Comparison of ENCODE assay signal across 8 cellular contexts in genomic region chr16:27242398-27242797, GRCh38. TPM values are rescaled to one million over a fixed set of nuclear protein-coding genes. Genes with fewer than 3 reads are reported as not detected.
DNase-seq lines count a peak whose midpoint lies in the region; ATAC-seq, FAIRE-seq and TF ChIP-seq lines count a peak whose summit lies in the region.

No MANE protein-coding gene starts in this region.

- DNase-seq in AG09309 (ENCODE audit: low read depth) = no peak
- no peak for DNase-seq in PC-3
- no peak for DNase-seq in pancreas
- no peak for DNase-seq in RKO (ENCODE audit: low spot score)
- no peak for DNase-seq in NCI-H187 treated with DMSO at 0.1 percent for 48 hours (lab: John Stamatoyannopoulos, UW)
- DNase-seq in D721Med (ENCODE audit: insufficient read length, low spot score) = no peak
- no peak for DNase-seq in progenitor cell of endocrine pancreas (ENCODE audit: low spot score, unreplicated experiment)

- 78 to 98% methylated on average over 2 of the region's 2 CpGs for WGBS in pancreas, 2 donors

- H3K4me1 ChIP-seq in PC-3 (ENCODE audit: insufficient read depth, low read length) = peaks cover 48% of the 10 kb centered on the region
- peaks cover 34 to 43% of the 10 kb centered on the region in 2 donors for H3K4me1 ChIP-seq in duodenal mucosa (ENCODE audit: control insufficient read depth in 1 of 2, insufficient read depth in 2 of 2, low read length in 2 of 2)
- peaks cover 0 to 4% (median 2%) of the 10 kb centered on the region in 3 donors for H3K4me1 ChIP-seq in pancreas

- H3K4me1 Mint-ChIP-seq in progenitor cell of endocrine pancreas (ENCODE audit: low read depth) = peaks cover 9% of the 10 kb centered on the region

- H3K27ac ChIP-seq in PC-3 (ENCODE audit: low read length) = peak overlapping the region; percentile 77
- peak overlapping the region; percentile 37 for H3K27ac ChIP-seq in duodenal mucosa (ENCODE audit: low read depth, low read length)
- H3K27ac ChIP-seq in pancreas = peak overlapping the region in 3 of 4 donors; percentile 3 to 65 (median 53)

- peaks cover 22% of the 10 kb centered on the region for H3K79me2 ChIP-seq in PC-3 (ENCODE audit: low read length)

- H3K36me3 ChIP-seq in PC-3 (ENCODE audit: low read depth, low read length) (no peaks in the 10 kb centered on the region), duodenal mucosa (ENCODE audit: control insufficient read depth in 1 of 2, insufficient read depth in 2 of 2, low read length in 2 of 2) (no peaks in the 10 kb centered on the region), pancreas (no peaks in the 10 kb centered on the region)

- BruUV-seq in PC-3 (replicated peaks; lab: Mats Ljungman, UMichigan) = no TSS peak

- H3K9ac ChIP-seq in PC-3 (ENCODE audit: low read length) = peak overlapping the region; percentile 39
- H3K9ac ChIP-seq in duodenal mucosa (ENCODE audit: low read depth in 1 of 2, low read length in 2 of 2) = peak overlapping the region; percentile 22 to 53

- ATAC-seq in PC-3 (no peak), pancreas (no peak)

- peaks cover 5% of the 10 kb centered on the region for H3K27me3 Mint-ChIP-seq in progenitor cell of endocrine pancreas

- H3K4me3 Mint-ChIP-seq in progenitor cell of endocrine pancreas (ENCODE audit: low read depth) = no peak overlapping the region

- H3K4me3 ChIP-seq in AG09309 (ENCODE audit: control insufficient read depth, low read depth, low read length) (peak overlapping the region; percentile 12), PC-3 (ENCODE audit: low read length) (peak overlapping the region; percentile 11; the same call in 1 of the 2 replicates), duodenal mucosa (ENCODE audit: low read depth in 1 of 2, low read length in 2 of 2) (no peak overlapping the region), pancreas (no peak overlapping the region)

- H3K36me3 Mint-ChIP-seq in progenitor cell of endocrine pancreas (ENCODE audit: insufficient read depth) = no peaks in the 10 kb centered on the region

- H3K27me3 ChIP-seq in PC-3 (ENCODE audit: low read length) = no peaks in the 10 kb centered on the region
- no peaks in the 10 kb centered on the region for H3K27me3 ChIP-seq in duodenal mucosa (ENCODE audit: control insufficient read depth in 1 of 2, insufficient read depth in 2 of 2, low read length in 2 of 2)
- no peaks in the 10 kb centered on the region for H3K27me3 ChIP-seq in pancreas

- no peaks in the 10 kb centered on the region for H3K9me3 Mint-ChIP-seq in progenitor cell of endocrine pancreas (ENCODE audit: low read depth)

- H3K9me3 ChIP-seq in PC-3 (ENCODE audit: low read length) (no peaks in the 10 kb centered on the region), duodenal mucosa (ENCODE audit: control insufficient read depth in 1 of 2, low read length in 2 of 2) (no peaks in the 10 kb centered on the region), pancreas (no peaks in the 10 kb centered on the region)

- no peaks in the 10 kb centered on the region for H3K9me2 ChIP-seq in PC-3 (replicated peaks; ENCODE audit: low read length)

- no peak for TF ChIP-seq CTCF in AG09309 (IDR thresholded peaks at IDR 0.05; ENCODE audit: control insufficient read depth, insufficient read depth, low read depth, low read length, missing control alignments)
- no peak for TF ChIP-seq CTCF in PC-3 (conservative IDR thresholded peaks at IDR 0.05; ENCODE audit: low read depth, low read length)
- TF ChIP-seq CTCF in pancreas (IDR thresholded peaks at IDR 0.05) = no peak
- TF ChIP-seq CTCF in D721Med (IDR thresholded peaks at IDR 0.05; ENCODE audit: insufficient read depth, missing control alignments) = no peak
- no peak for TF ChIP-seq CTCF in progenitor cell of endocrine pancreas (IDR thresholded peaks at IDR 0.05; ENCODE audit: unreplicated experiment)

- POLR2A ChIA-PET in PC-3 (lab: Charles Lee; ENCODE audit: unreplicated experiment) = no interaction called here

- H3K4me2 ChIP-seq in PC-3 (ENCODE audit: low read length) = peak overlapping the region; percentile 70

- no peaks in the 10 kb centered on the region for H4K20me1 ChIP-seq in PC-3 (ENCODE audit: low read length)

- H3K27ac Mint-ChIP-seq in progenitor cell of endocrine pancreas = no peak overlapping the region

- no peak overlapping the region for H2AFZ ChIP-seq in PC-3 (ENCODE audit: low read length)

- intact Hi-C loops in PC-3 (cut with micrococcal nuclease) (no loop called here), pancreas (cut with DNase I) (no loop called here)

- CTCF ChIA-PET in PC-3 (lab: Charles Lee) = no interaction called here

- no peaks in the 10 kb centered on the region for H3F3A ChIP-seq in PC-3 (ENCODE audit: low read length, unreplicated experiment)

- FAIRE-seq in pancreas (lab: Jason Lieb, UNC) = no peak
- FAIRE-seq in D721Med (lab: Jason Lieb, UNC) = no peak

RNA-seq across cellular contexts. Expression of gene NSMCE1, which starts 26.2 kb away (rescaled TPM):
- total RNA-seq in PC-3 (2014; rRNA removed) (25.9 and 32.5 TPM in 2 replicates), pancreas (10 to 100 TPM; 27.6 to 37.7 (median 31.7) TPM), progenitor cell of endocrine pancreas (26.2 and 27.1 TPM in 2 replicates)
- polyA plus RNA-seq in pancreas = 10 to 100 TPM; 30.0 to 37.9 TPM

RNA-seq across cellular contexts. Expression of gene KDM8, which starts 39.1 kb away (rescaled TPM):
- total RNA-seq in PC-3 (2014; rRNA removed) (5.0 and 7.8 TPM in 2 replicates), pancreas (1 to 10 TPM; 4.7 to 7.4 (median 6.3) TPM), progenitor cell of endocrine pancreas (12.5 and 14.4 TPM in 2 replicates)
- 10 to 100 TPM; 12.4 to 17.7 TPM for polyA plus RNA-seq in pancreas

Comparison
In these comparisons a context has a peak if more than half of its experiments do, and no peak if none do; other contexts are left out.
1. H3K4me3 ChIP-seq: peak in AG09309 (single experiment) and PC-3 (single experiment); none in duodenal mucosa (0 of 2) and pancreas (0 of 4).
2. Peak in every context shown above with its lines, with median percentiles within 50 percentile points of each other: H3K27ac ChIP-seq.